ENCODE assay signal across 12 cellular contexts in the genomic region with DNA sequence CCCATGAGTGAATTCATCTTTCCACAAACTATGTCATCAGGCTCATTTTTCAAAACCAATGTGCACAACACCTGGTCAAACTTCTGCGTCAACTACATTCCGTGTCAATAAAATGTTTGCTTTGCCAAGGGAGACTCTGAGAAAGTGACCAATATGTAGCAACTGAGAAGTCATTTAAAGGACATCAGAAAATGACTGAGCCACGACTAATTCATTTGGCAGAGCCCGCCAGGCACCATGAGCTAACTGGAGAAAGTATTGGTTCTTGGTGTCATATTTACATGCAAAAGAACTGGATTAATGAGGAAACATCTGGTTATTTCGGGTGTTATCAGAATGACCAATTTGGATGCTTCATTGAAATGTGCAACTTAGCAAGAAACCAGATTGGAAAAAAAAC. TPM values are rescaled to one million over a fixed set of nuclear protein-coding genes. Genes with fewer than 3 reads are reported as not detected.
DNase-seq lines count a peak whose midpoint lies in the region; ATAC-seq, FAIRE-seq and TF ChIP-seq lines count a peak whose summit lies in the region.
"Had no signal": no experiment of that assay in that cellular context is flagged by ENCODE, and none has a peak within 500 bp of the region (broad histone marks: within the 10 kb centered on the region; RNA-seq: fewer than 3 reads in every experiment).

No MANE protein-coding gene starts in this region.

- H3K23ac ChIP-seq in IMR-90 (ENCODE audit: low read depth, low read length) = peak overlapping the region; percentile 57; the same call in 1 of the 2 replicates

- peak overlapping the region; percentile 19; the same call in 1 of the 2 replicates for H3K4me3 ChIP-seq in AG04449 (ENCODE audit: low read depth, low read length)
- H3K4me3 ChIP-seq in IMR-90 (ENCODE audit: insufficient read depth, low read depth, low read length) = peak overlapping the region; percentile 38; the same call in 1 of the 2 replicates
- H3K4me3 ChIP-seq in bronchial epithelial cell (ENCODE audit: low read depth, low read length) = no peak overlapping the region
- no peak overlapping the region for H3K4me3 ChIP-seq in right lobe of liver
- H3K4me3 ChIP-seq: tibial nerve had no signal

- ATAC-seq in IMR-90 (ENCODE audit: low read depth) (no peak), right lobe of liver (peak in 2 of 4 donors; percentile 5 to 15)
- ATAC-seq: left lobe of liver had no signal

- peaks cover 0 to 3% of the 10 kb centered on the region in 2 experiments; a peak in 2 of 4 replicates for H3K79me1 ChIP-seq in IMR-90 (ENCODE audit: low read depth in 1 of 2, low read length in 2 of 2)

- H3K27me3 ChIP-seq in IMR-90 (ENCODE audit: control insufficient read depth, insufficient read depth, low read length) (no peaks in the 10 kb centered on the region), bronchial epithelial cell (ENCODE audit: control insufficient read depth, insufficient read depth, low read length) (no peaks in the 10 kb centered on the region), right lobe of liver (no peaks in the 10 kb centered on the region)
- H3K27me3 ChIP-seq: BE2C, tibial nerve had no signal

- H3K4me1 Mint-ChIP-seq in immature natural killer cell = no peaks in the 10 kb centered on the region

- CTCF ChIA-PET in AG04449 (lab: Yijun Ruan, JAX) (interaction anchor here (3.3 kb wide), 1 partner anchor 759 kb away, joined by 14 read pairs; no protein-coding TSS in a partner anchor), IMR-90 (lab: Yijun Ruan, JAX) (interaction anchor here (0.5 kb wide), 1 partner anchor 152 kb away, joined by 4 read pairs; no protein-coding TSS in a partner anchor)

- H3K14ac ChIP-seq in IMR-90 (replicated peaks; ENCODE audit: low read depth, low read length) = 0 out of 2 replicates have a peak overlapping the region, but pooled peaks have one; percentile 29

- peaks cover 4% of the 10 kb centered on the region; the same call in 1 of the 2 replicates for H3K4me1 ChIP-seq in IMR-90 (ENCODE audit: control insufficient read depth, insufficient read depth, low read length)
- peaks cover 0 to 74% (median 34%) of the 10 kb centered on the region in 4 donors for H3K4me1 ChIP-seq in right lobe of liver
- H3K4me1 ChIP-seq: BE2C had no signal

- intact Hi-C loops in IMR-90 (cut with micrococcal nuclease) (loop anchor here (5.0 kb wide), 1 partner anchor 757 kb away; no protein-coding TSS in a partner anchor), right lobe of liver (cut with DNase I) (no loop called here)

- no peaks in the 10 kb centered on the region for H3K9me1 ChIP-seq in IMR-90 (ENCODE audit: insufficient read depth, low read length)

- peak overlapping the region; percentile 46; the same call in 1 of the 2 replicates for H3K4ac ChIP-seq in IMR-90 (ENCODE audit: low read depth, low read length)

- no peak for FAIRE-seq in bronchial epithelial cell (lab: Jason Lieb, UNC)

- peaks cover 98% of the 10 kb centered on the region for H4K20me1 ChIP-seq in IMR-90 (ENCODE audit: insufficient read depth, low read length)

- TF ChIP-seq CTCF in AG04449 (IDR thresholded peaks at IDR 0.05; ENCODE audit: insufficient read depth, low read length, missing control alignments) (no peak), IMR-90 (conservative IDR thresholded peaks at IDR 0.05; ENCODE audit: low read depth, low read length) (no peak), bronchial epithelial cell (IDR thresholded peaks at IDR 0.05; ENCODE audit: insufficient read depth, low read length, severe bottlenecking) (no peak), right lobe of liver (IDR thresholded peaks at IDR 0.05) (no peak)

- TF ChIP-seq RAD21 in IMR-90 (IDR thresholded peaks at IDR 0.05; ENCODE audit: low read length) = no peak

- dilution Hi-C loops in IMR-90 (cut with HindIII; ENCODE audit: low sequenced_read_pairs, unreplicated experiment) = no loop called here

- H3K27ac Mint-ChIP-seq in immature natural killer cell = no peak overlapping the region

- no peak overlapping the region for H4K91ac ChIP-seq in IMR-90 (ENCODE audit: insufficient read depth, low read depth, low read length)

- H3K4me3 Mint-ChIP-seq in immature natural killer cell = no peak overlapping the region

- BruUV-seq in IMR-90 (replicated peaks; lab: Mats Ljungman, UMichigan) = no TSS peak

- DNase-seq in AG04449 (ENCODE audit: low read depth, low spot score) = no peak
- DNase-seq in IMR-90 = peak; percentile 81
- DNase-seq in bronchial epithelial cell (ENCODE audit: low read depth) = peak; percentile 90
- DNase-seq in right lobe of liver = no peak
- DNase-seq in COR-L47 (lab: John Stamatoyannopoulos, UW) = no peak
- no peak for DNase-seq in NCI-H1436 treated with DMSO at 0.1 percent for 48 hours (lab: John Stamatoyannopoulos, UW)
- DNase-seq in immature natural killer cell = no peak
- no peak for DNase-seq in mesenteric fat pad (ENCODE audit: low spot score)
- DNase-seq: activated CD8-positive, alpha-beta memory T cell treated with anti-CD3 and anti-CD28 coated beads, Interleukin-2, amount 50 U/mL, for 48 hours; BE2C had no signal

- WGBS in IMR-90 (ENCODE audit: extremely low coverage in 2 of 2, insufficient read length in 1 of 2), 2 experiments = no CpG with 5 or more reads among the region's 5 CpGs
- 37% methylated on average over 5 of the region's 5 CpGs for WGBS in right lobe of liver (ENCODE audit: insufficient coverage, low coverage, low lambda C conversion rate, missing lambda C conversion rate)

- H4K8ac ChIP-seq in IMR-90 (ENCODE audit: low read depth in 2 of 2, low read length in 2 of 2) = peak overlapping the region in 1 of 2 experiments; percentile 17; a peak in 1 of 4 replicates

- peak overlapping the region; percentile 92 for H3K4me2 ChIP-seq in IMR-90 (ENCODE audit: low read depth, low read length)

- no peak overlapping the region for H2BK15ac ChIP-seq in IMR-90 (ENCODE audit: low read depth, low read length)

- H2BK5ac ChIP-seq in IMR-90 (ENCODE audit: low read depth, low read length, poor library complexity, severe bottlenecking) = peak overlapping the region; percentile 90

- H3K56ac ChIP-seq in IMR-90 (ENCODE audit: extremely low read depth, insufficient read depth, low read length) = peak overlapping the region; percentile 13; the same call in 1 of the 2 replicates

- no peak overlapping the region for H2AK5ac ChIP-seq in IMR-90 (ENCODE audit: low read depth, low read length)

- peaks cover 0 to 7% (median 0%) of the 10 kb centered on the region in 3 donors for H3K27me3 Mint-ChIP-seq in immature natural killer cell (ENCODE audit: low read depth in 3 of 3)

- TF ChIP-seq POLR2A in IMR-90 (IDR thresholded peaks at IDR 0.05; ENCODE audit: low read depth, low read length) (no peak), right lobe of liver (IDR thresholded peaks at IDR 0.05) (no peak)

- peaks cover 0 to 2% (median 0%) of the 10 kb centered on the region in 6 donors for H3K9me3 Mint-ChIP-seq in immature natural killer cell

- peak overlapping the region; percentile 10; the same call in 1 of the 2 replicates for H4K5ac ChIP-seq in IMR-90 (ENCODE audit: low read depth, low read length)

- peaks cover 48% of the 10 kb centered on the region for H3K36me3 ChIP-seq in IMR-90 (ENCODE audit: control insufficient read depth, insufficient read depth, low read length)
- H3K36me3 ChIP-seq in bronchial epithelial cell (ENCODE audit: control insufficient read depth, insufficient read depth, low read length) = peaks cover 14% of the 10 kb centered on the region
- H3K36me3 ChIP-seq in right lobe of liver = peaks cover 0 to 15% (median 0%) of the 10 kb centered on the region in 4 donors
- H3K36me3 ChIP-seq: tibial nerve had no signal

- no peak overlapping the region for H2AFZ ChIP-seq in IMR-90 (replicated peaks; ENCODE audit: low read length, poor library complexity)

- H3K27ac ChIP-seq in IMR-90 (ENCODE audit: insufficient read depth, low read length) = peak overlapping the region; percentile 8; the same call in 1 of the 2 replicates
- peak overlapping the region in 2 of 3 donors; percentile 17 to 26 for H3K27ac ChIP-seq in right lobe of liver

- H2BK20ac ChIP-seq in IMR-90 (ENCODE audit: low read depth, low read length) = peak overlapping the region; percentile 1; the same call in 1 of the 2 replicates

- in situ Hi-C loops in IMR-90 (cut with MboI; ENCODE audit: low sequenced_read_pairs) = loop anchor here (10.0 kb wide), 1 partner anchor 575 kb away; no protein-coding TSS in a partner anchor

- H3K18ac ChIP-seq in IMR-90 (ENCODE audit: low read depth, low read length) = peak overlapping the region; percentile 11; the same call in 1 of the 2 replicates

- peak overlapping the region; percentile 24 for H3K9ac ChIP-seq in IMR-90 (ENCODE audit: low read depth, low read length)

- no peak overlapping the region for H2AK9ac ChIP-seq in IMR-90 (replicated peaks; ENCODE audit: low read depth, low read length, poor library complexity)

- POLR2A ChIA-PET in AG04449 (lab: Yijun Ruan, JAX) (no interaction called here), IMR-90 (lab: Charles Lee; ENCODE audit: unreplicated experiment) (interaction anchor here (1.2 kb wide), 2 partner anchors 33 to 759 kb away, joined by 3 read pairs; no protein-coding TSS in a partner anchor)

- no peaks in the 10 kb centered on the region for H3K9me3 ChIP-seq in IMR-90 (ENCODE audit: control insufficient read depth, insufficient read depth, low read length)
- H3K9me3 ChIP-seq in right lobe of liver = no peaks in the 10 kb centered on the region
- H3K9me3 ChIP-seq: BE2C, tibial nerve had no signal

- H3K36me3 Mint-ChIP-seq in immature natural killer cell = no peaks in the 10 kb centered on the region

- H2BK120ac ChIP-seq in IMR-90 (ENCODE audit: low read depth, low read length) = peak overlapping the region; percentile 29; the same call in 1 of the 2 replicates

TF ChIP-seq in IMR-90, 13 proteins besides CTCF, POLR2A, EP300 and RAD21:
- TF ChIP-seq CEBPB (IDR thresholded peaks at IDR 0.05; ENCODE audit: low read depth, low read length) (peak; percentile 60; the same call in 1 of the 2 replicates), RFX5 (IDR thresholded peaks at IDR 0.05; ENCODE audit: low read depth, low read length) (no peak)
TF ChIP-seq in IMR-90: peak in this region for 1.

RNA-seq across cellular contexts. Expression of a gene that starts 7.2 kb away (rescaled TPM):
- total RNA-seq in IMR-90 (2012; rRNA removed) (331 and 449 TPM in 2 replicates), bronchial epithelial cell (217 and 260 TPM in 2 replicates), right lobe of liver (10 to 100 TPM; 20.0 to 70.5 (median 36.8) TPM), mesenteric fat pad (225 TPM)
- polyA plus RNA-seq in IMR-90 (2012; rRNA removed) (111 and 136 TPM in 2 replicates), immature natural killer cell (not detected)
- polyA plus RNA-seq in IMR-90 (2012; cell fraction: cytosol; rRNA removed) = 23.5 and 27.4 TPM in 2 replicates
- 14.3 and 120 TPM in 2 replicates for polyA plus RNA-seq in IMR-90 (2012; cell fraction: nucleus; rRNA removed; ENCODE audit: low replicate concordance)

Comparison
In these comparisons a context has a peak if more than half of its experiments do, and no peak if none do; other contexts are left out.
1. DNase-seq: peak in IMR-90 (single experiment) and bronchial epithelial cell (single experiment); none in AG04449 (single experiment), right lobe of liver (0 of 3), COR-L47 (single experiment), NCI-H1436 treated with DMSO at 0.1 percent for 48 hours (single experiment), immature natural killer cell (0 of 3) and mesenteric fat pad (single experiment).
2. H3K4me3 ChIP-seq: peak in AG04449 (single experiment) and IMR-90 (single experiment); none in bronchial epithelial cell (single experiment) and right lobe of liver (0 of 3).